Comparison of ENCODE assay signal across 8 cellular contexts in the genomic region with DNA sequence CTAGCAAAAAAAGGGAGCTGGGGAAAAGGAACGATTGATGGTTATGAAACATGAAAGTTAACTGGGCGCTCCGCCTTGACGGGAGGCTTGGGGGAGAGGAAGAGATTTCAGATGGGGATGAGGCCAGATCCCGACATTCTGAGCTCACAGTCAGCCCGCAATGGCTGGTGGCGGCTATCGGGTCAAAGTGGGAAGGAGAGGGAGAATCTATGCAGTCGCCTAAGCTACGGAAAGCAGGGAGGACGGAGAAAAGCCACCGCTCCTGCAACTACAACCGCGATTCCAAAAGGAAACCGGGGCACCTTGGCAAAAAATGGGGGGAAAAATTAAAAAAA. TPM values are rescaled to one million over a fixed set of nuclear protein-coding genes. Genes with fewer than 3 reads are reported as not detected.
DNase-seq lines count a peak whose midpoint lies in the region; ATAC-seq and TF ChIP-seq lines count a peak whose summit lies in the region.

No MANE protein-coding gene starts in this region.

- POLR2A ChIA-PET in CD4-positive, alpha-beta T cell (lab: Charles Lee) = interaction anchor here (0.7 to 5.8 kb wide), 66 partner anchors 8 to 1832 kb away, joined by 3 to 216 read pairs (median 6); a partner anchor contains a TSS

- peaks cover 76% of the 10 kb centered on the region for H3K4me1 Mint-ChIP-seq in CD4-positive, alpha-beta T cell (ENCODE audit: low read depth)

- DNase-seq in CD4-positive, alpha-beta T cell = no peak
- DNase-seq in Jurkat, Clone E6-1 (ENCODE audit: low read depth, low spot score) = no peak
- no peak for DNase-seq in choroid plexus epithelial cell (ENCODE audit: low read depth)
- DNase-seq in OCI-M2 (lab: John Stamatoyannopoulos, UW; ENCODE audit: unreplicated experiment) = no peak
- no peak for DNase-seq in SKM-1 treated with dmso at 0.1 percent for 144 hours (lab: John Stamatoyannopoulos, UW; ENCODE audit: unreplicated experiment)

- no peaks in the 10 kb centered on the region for H3K9me3 ChIP-seq in CD4-positive, alpha-beta T cell (ENCODE audit: control insufficient read depth, low read length)
- H3K9me3 ChIP-seq in mononuclear cell (ENCODE audit: low read depth, low read length) = no peaks in the 10 kb centered on the region

- ATAC-seq in CD4-positive, alpha-beta T cell (ENCODE audit: poor library complexity) = no peak
- ATAC-seq in GM19452 (IDR thresholded peaks at IDR 0.05; ENCODE audit: unreplicated experiment) (no peak), GM18511 (IDR thresholded peaks at IDR 0.05; ENCODE audit: unreplicated experiment) (no peak)

- no peaks in the 10 kb centered on the region for H3K9me3 Mint-ChIP-seq in CD4-positive, alpha-beta T cell

- peak overlapping the region; percentile 97 for H3K27ac Mint-ChIP-seq in CD4-positive, alpha-beta T cell

- peaks cover 73% of the 10 kb centered on the region for H3K4me1 ChIP-seq in mononuclear cell (ENCODE audit: insufficient read depth, low read length)

- peak overlapping the region; percentile 77 for H3K27ac ChIP-seq in CD4-positive, alpha-beta T cell (ENCODE audit: low read depth, low read length)

- TF ChIP-seq CTCF in CD4-positive, alpha-beta T cell (IDR thresholded peaks at IDR 0.05) = no peak
- no peak for TF ChIP-seq CTCF in choroid plexus epithelial cell (conservative IDR thresholded peaks at IDR 0.05; ENCODE audit: low read depth, low read length)

- H3K36me3 Mint-ChIP-seq in CD4-positive, alpha-beta T cell (ENCODE audit: low read depth) = peaks cover 42% of the 10 kb centered on the region

- H3K27me3 Mint-ChIP-seq in CD4-positive, alpha-beta T cell = no peaks in the 10 kb centered on the region

- H3K4me3 ChIP-seq in Jurkat, Clone E6-1 (ENCODE audit: low read length) = peak overlapping the region; percentile 98
- H3K4me3 ChIP-seq in choroid plexus epithelial cell (ENCODE audit: low read depth, low read length) = peak overlapping the region; percentile 96
- H3K4me3 ChIP-seq in mononuclear cell (ENCODE audit: low read length) = peak overlapping the region; percentile 92

- no peaks in the 10 kb centered on the region for H3K27me3 ChIP-seq in CD4-positive, alpha-beta T cell (ENCODE audit: control insufficient read depth, insufficient read depth, low read length)
- H3K27me3 ChIP-seq in mononuclear cell (ENCODE audit: insufficient read depth, low read length) = no peaks in the 10 kb centered on the region

- peak overlapping the region; percentile 95 for H3K4me3 Mint-ChIP-seq in CD4-positive, alpha-beta T cell

- intact Hi-C loops in CD4-positive, alpha-beta T cell (cut with DNase I, micrococcal nuclease) = loop anchor here (2.0 to 5.0 kb wide), 2 partner anchors 158 to 705 kb away; a partner anchor contains a TSS

- CTCF ChIA-PET in CD4-positive, alpha-beta T cell (lab: Charles Lee) = interaction anchor here (1.1 to 1.7 kb wide), 6 partner anchors 9 to 189 kb away, joined by 3 to 6 read pairs (median 4); no protein-coding TSS in a partner anchor

RNA-seq across cellular contexts. Expression of a gene that starts 0.5 kb away (rescaled TPM):
- total RNA-seq in CD4-positive, alpha-beta T cell = 10 to 100 TPM; 80.9 to 84.5 TPM
- polyA plus RNA-seq in Jurkat, Clone E6-1 (2012; ENCODE audit: insufficient read depth, insufficient read length) = 77.6 TPM
- total RNA-seq in mononuclear cell = 93.6 TPM

RNA-seq across cellular contexts. Expression of a gene that starts 0.8 kb away (rescaled TPM):
- 10 to 100 TPM; 43.2 to 44.5 TPM for total RNA-seq in CD4-positive, alpha-beta T cell
- 39.4 TPM for polyA plus RNA-seq in Jurkat, Clone E6-1 (2012; ENCODE audit: insufficient read depth, insufficient read length)
- 27.6 TPM for total RNA-seq in mononuclear cell

RNA-seq across cellular contexts. Expression of a gene that starts 39.2 kb away (rescaled TPM):
- 1 to 10 TPM; 2.9 to 3.5 TPM for total RNA-seq in CD4-positive, alpha-beta T cell
- 101 TPM for polyA plus RNA-seq in Jurkat, Clone E6-1 (2012; ENCODE audit: insufficient read depth, insufficient read length)
- 42.3 TPM for total RNA-seq in mononuclear cell
